ENCODE assay signal across 19 cellular contexts in the genomic region with DNA sequence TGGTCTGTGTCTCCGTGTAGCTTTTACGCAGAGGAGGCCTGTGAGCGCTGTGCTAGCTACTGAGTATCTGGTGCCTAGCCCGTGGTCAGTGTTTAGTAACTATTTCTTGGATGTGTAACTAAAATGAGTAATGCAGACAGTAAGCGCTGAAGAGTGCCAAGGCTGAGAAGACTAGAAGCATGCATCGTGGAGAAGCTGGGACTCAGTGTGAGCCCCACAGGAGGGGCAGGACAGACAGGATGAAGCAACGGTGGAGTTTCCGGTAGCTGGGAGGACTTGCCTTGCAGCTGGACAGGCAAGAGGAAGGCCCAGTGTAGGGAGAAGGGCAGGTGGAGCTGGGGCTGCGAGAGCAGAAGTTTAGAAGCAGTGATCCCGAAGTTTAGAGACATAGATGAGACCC.
"Had no signal": no experiment of that assay in that cellular context is flagged by ENCODE, and none has a peak within 500 bp of the region (broad histone marks: within the 10 kb centered on the region; RNA-seq: fewer than 3 reads in every experiment).

No MANE protein-coding gene starts in this region.

- H3K27me3 ChIP-seq: adrenal gland, colonic mucosa, neutrophil, tibial artery, vagina had no signal

- H3K9me3 ChIP-seq: adrenal gland, colonic mucosa, mucosa of descending colon, neutrophil, tibial artery, vagina had no signal

- H3K27ac ChIP-seq: colonic mucosa, neutrophil, tibial artery, vagina, VCaP had no signal

- H3K4me3 ChIP-seq: adrenal gland, colonic mucosa, mucosa of descending colon, tibial artery, vagina had no signal

- H3K4me1 ChIP-seq: adrenal gland, colonic mucosa, tibial artery, vagina had no signal

- H3K36me3 ChIP-seq: adrenal gland, colonic mucosa, neutrophil, vagina had no signal

- DNase-seq: activated CD4-positive, alpha-beta memory T cell treated with anti-CD3 and anti-CD28 coated beads for 36 hours; activated CD8-positive, alpha-beta memory T cell treated with anti-CD3 and anti-CD28 coated beads, Interleukin-2, amount 10 ng/mL, durations not matched to agents 7 days and 5 days; activated T-cell treated with anti-CD3 and anti-CD28 coated beads, Interleukin-2, amount 50 U/mL, for 24 hours; adrenal gland; central memory CD4-positive, alpha-beta T cell; colonic mucosa; foreskin melanocyte; left colon; mammary epithelial cell; mucosa of descending colon; naive thymus-derived CD8-positive, alpha-beta T cell; retina; stimulated activated CD4-positive, alpha-beta T cell treated with anti-CD3 and anti-CD28 coated beads, Interleukin-2, amount 100 ng/mL, for 48 hours; tibial artery had no signal

- ATAC-seq: activated CD8-positive, alpha-beta memory T cell treated with anti-CD3 and anti-CD28 coated beads, Interleukin-2, amount 10 ng/mL, durations not matched to agents 7 days and 5 days; esophagus mucosa; left colon; mucosa of descending colon; naive thymus-derived CD8-positive, alpha-beta T cell; stimulated activated memory B cell treated with anti-CD40 and anti-IgM and Interleukin-4, amounts not matched to agents 10 μg/mL and 1 μg/mL and 100 μg/mL, for 72 hours had no signal
